ENCODE assay signal across 13 cellular contexts in genomic region chr6:134374486-134374885, GRCh38. TPM values are rescaled to one million over a fixed set of nuclear protein-coding genes. Genes with fewer than 3 reads are reported as not detected.
DNase-seq lines count a peak whose midpoint lies in the region; ATAC-seq, FAIRE-seq and TF ChIP-seq lines count a peak whose summit lies in the region.
"Had no signal": no experiment of that assay in that cellular context is flagged by ENCODE, and none has a peak within 500 bp of the region (broad histone marks: within the 10 kb centered on the region; RNA-seq: fewer than 3 reads in every experiment).

No MANE protein-coding gene starts in this region.

- H4K20me1 ChIP-seq in endothelial cell of umbilical vein (replicated peaks; ENCODE audit: control insufficient read depth, extremely low read depth, insufficient read depth, low read length) = no peaks in the 10 kb centered on the region

- no peak overlapping the region for H3K27ac ChIP-seq in endothelial cell of umbilical vein (ENCODE audit: insufficient read depth, low read depth, low read length)
- peak overlapping the region in 14 of 21 experiments; percentile 28 to 78 (median 62) for H3K27ac ChIP-seq in skin epidermis
- H3K27ac ChIP-seq: cardiac muscle cell had no signal

- H3K4me1 Mint-ChIP-seq in activated T-cell treated with anti-CD3 and anti-CD28 coated beads, Interleukin-2, amount 50 U/mL, for 72 hours (ENCODE audit: low read depth) = peaks cover 53% of the 10 kb centered on the region

- POLR2A ChIA-PET in endothelial cell of umbilical vein (lab: Charles Lee) = no interaction called here

- BruUV-seq in endothelial cell of umbilical vein (replicated peaks; lab: Mats Ljungman, UMichigan) = no TSS peak

- no peaks in the 10 kb centered on the region for H3K9me3 Mint-ChIP-seq in activated T-cell treated with anti-CD3 and anti-CD28 coated beads, Interleukin-2, amount 50 U/mL, for 72 hours

- no peak for FAIRE-seq in endothelial cell of umbilical vein (lab: Jason Lieb, UNC)

- no peaks in the 10 kb centered on the region for H3K79me2 ChIP-seq in endothelial cell of umbilical vein (ENCODE audit: control insufficient read depth, insufficient read depth, low read length)

- H3K4me1 ChIP-seq in endothelial cell of umbilical vein (ENCODE audit: control insufficient read depth, extremely low read depth, insufficient read depth, low read length) = peaks cover 9% of the 10 kb centered on the region

- no peak for TF ChIP-seq POLR2A in NB4 (IDR thresholded peaks at IDR 0.05; ENCODE audit: extremely low read depth, insufficient read length)
- TF ChIP-seq POLR2A in endothelial cell of umbilical vein (IDR thresholded peaks at IDR 0.05; ENCODE audit: low read depth, low read length) = no peak

- intact Hi-C loops in endothelial cell of umbilical vein (cut with micrococcal nuclease) = loop anchor here (5.0 kb wide), 1 partner anchor 197 kb away; no protein-coding TSS in a partner anchor

- H3K9ac ChIP-seq in endothelial cell of umbilical vein (replicated peaks; ENCODE audit: extremely low read depth, insufficient read depth, low read length) = no peak overlapping the region

- H3K9me3 ChIP-seq in endothelial cell of umbilical vein (replicated peaks; ENCODE audit: control insufficient read depth, insufficient read depth, low read length) = no peaks in the 10 kb centered on the region
- H3K9me3 ChIP-seq: HAP-1 had no signal

- H3K27me3 Mint-ChIP-seq in activated T-cell treated with anti-CD3 and anti-CD28 coated beads, Interleukin-2, amount 50 U/mL, for 72 hours (ENCODE audit: low read depth) = no peaks in the 10 kb centered on the region
- H3K27me3 Mint-ChIP-seq: activated CD4-positive, alpha-beta T cell treated with anti-CD3 and anti-CD28 coated beads for 36 hours had no signal

- H3K36me3 Mint-ChIP-seq in activated T-cell treated with anti-CD3 and anti-CD28 coated beads, Interleukin-2, amount 50 U/mL, for 72 hours (ENCODE audit: insufficient read depth in 2 of 2) = peaks cover 0 to 2% of the 10 kb centered on the region in 2 donors

- H3K4me3 ChIP-seq in NB4 (ENCODE audit: low read depth, low read length) = no peak overlapping the region
- H3K4me3 ChIP-seq in endothelial cell of umbilical vein (replicated peaks in 1 of 3; ENCODE audit: insufficient read depth in 1 of 3, low read depth in 1 of 3, low read length in 3 of 3) = no peak overlapping the region
- no peak overlapping the region for H3K4me3 ChIP-seq in skin epidermis
- H3K4me3 ChIP-seq: cardiac muscle cell, HAP-1 had no signal

- H3K36me3 ChIP-seq in endothelial cell of umbilical vein (ENCODE audit: control insufficient read depth in 2 of 2, extremely low read depth in 1 of 2, insufficient read depth in 2 of 2, low read length in 2 of 2) = no peaks in the 10 kb centered on the region
- H3K36me3 ChIP-seq: cardiac muscle cell, HAP-1 had no signal

- CTCF ChIA-PET in endothelial cell of umbilical vein (lab: Charles Lee) = interaction anchor here (1.1 kb wide), 1 partner anchor 61 kb away, joined by 3 read pairs; no protein-coding TSS in a partner anchor

- peak; percentile 26 for DNase-seq in ELF-1 (ENCODE audit: low read depth, low spot score)
- peak; percentile 26 for DNase-seq in NB4 (ENCODE audit: low read depth)
- peak; percentile 28 for DNase-seq in endothelial cell of umbilical vein (ENCODE audit: low read depth, low spot score)
- DNase-seq in activated T-cell treated with anti-CD3 and anti-CD28 coated beads, Interleukin-2, amount 50 U/mL, for 72 hours = no peak
- no peak for DNase-seq in LoVo (ENCODE audit: low spot score)
- DNase-seq: activated CD4-positive, alpha-beta T cell treated with anti-CD3 and anti-CD28 coated beads for 36 hours; activated T-cell treated with anti-CD3 and anti-CD28 coated beads, Interleukin-2, amount 50 U/mL, for 48 hours; NCI-H2029 had no signal

- no peak overlapping the region for H3K4me2 ChIP-seq in endothelial cell of umbilical vein (ENCODE audit: insufficient read depth, low read length)

- no peak overlapping the region for H3K4me3 Mint-ChIP-seq in activated T-cell treated with anti-CD3 and anti-CD28 coated beads, Interleukin-2, amount 50 U/mL, for 72 hours
- H3K4me3 Mint-ChIP-seq: activated CD4-positive, alpha-beta T cell treated with anti-CD3 and anti-CD28 coated beads for 36 hours had no signal

- TF ChIP-seq CTCF in NB4 (IDR thresholded peaks at IDR 0.05; ENCODE audit: low read depth, low read length) (no peak), endothelial cell of umbilical vein (IDR thresholded peaks at IDR 0.05; ENCODE audit: extremely low read depth in 1 of 2, insufficient read depth in 1 of 2, low read depth in 1 of 2, low read length in 2 of 2) (no peak)

- dilution Hi-C loops in endothelial cell of umbilical vein (cut with MboI; ENCODE audit: extremely low pct_ligation_motif_present, low sequenced_read_pairs) = no loop called here

- no peak for ATAC-seq in HG03571 (IDR thresholded peaks at IDR 0.05; ENCODE audit: unreplicated experiment)
- no peak for ATAC-seq in activated T-cell treated with anti-CD3 and anti-CD28 coated beads, Interleukin-2, amount 50 U/mL, for 72 hours (replicated peaks in 1 of 2)
- ATAC-seq: activated CD4-positive, alpha-beta T cell treated with anti-CD3 and anti-CD28 coated beads for 36 hours; esophagus mucosa had no signal

- H3K27me3 ChIP-seq in endothelial cell of umbilical vein (ENCODE audit: control insufficient read depth in 2 of 2, insufficient read depth in 2 of 2, low read length in 2 of 2) = no peaks in the 10 kb centered on the region

- H3K9me1 ChIP-seq in endothelial cell of umbilical vein (replicated peaks; ENCODE audit: control insufficient read depth, extremely low read depth, insufficient read depth, low read length) = no peaks in the 10 kb centered on the region

- H3K27ac Mint-ChIP-seq in activated T-cell treated with anti-CD3 and anti-CD28 coated beads, Interleukin-2, amount 50 U/mL, for 72 hours = no peak overlapping the region
- H3K27ac Mint-ChIP-seq: activated CD4-positive, alpha-beta T cell treated with anti-CD3 and anti-CD28 coated beads for 36 hours had no signal

- peak overlapping the region; percentile 54 for H2AFZ ChIP-seq in endothelial cell of umbilical vein (ENCODE audit: low read depth, low read length)

TF ChIP-seq in endothelial cell of umbilical vein, 7 proteins besides CTCF, POLR2A, EP300 and RAD21:
- TF ChIP-seq POLR2AphosphoS5 (IDR thresholded peaks at IDR 0.05; ENCODE audit: insufficient read depth, low read depth, low read length) = no peak
- no peak for TF ChIP-seq GATA2 (IDR thresholded peaks at IDR 0.05; ENCODE audit: insufficient read depth, insufficient read length, low read depth, low read length)
- TF ChIP-seq MYC (IDR thresholded peaks at IDR 0.05; ENCODE audit: low read depth, low read length) = no peak
- no peak for TF ChIP-seq FOS (IDR thresholded peaks at IDR 0.05; ENCODE audit: borderline replicate concordance, insufficient read depth, low read length)
- no peak for TF ChIP-seq JUN (IDR thresholded peaks at IDR 0.05; ENCODE audit: borderline replicate concordance, insufficient read depth, insufficient read length, low read depth)
- TF ChIP-seq MAX (IDR thresholded peaks at IDR 0.05; ENCODE audit: insufficient read depth, insufficient read length) = no peak
- no peak for TF ChIP-seq EZH2 (IDR thresholded peaks at IDR 0.05; ENCODE audit: borderline replicate concordance, low read depth, low read length, severe bottlenecking)

RNA-seq across cellular contexts. Expression of gene SGK1, which starts 56.6 kb away (rescaled TPM):
- 121 and 150 TPM in 2 replicates for total RNA-seq in endothelial cell of umbilical vein
- polyA plus RNA-seq in endothelial cell of umbilical vein = 113 and 128 TPM in 2 replicates
- 241 and 247 TPM in 2 replicates for polyA plus RNA-seq in endothelial cell of umbilical vein (2011; cell fraction: cytosol; rRNA removed)
- 531 and 683 TPM in 2 replicates for polyA plus RNA-seq in endothelial cell of umbilical vein (2011; cell fraction: nucleus; rRNA removed)
- polyA plus RNA-seq in endothelial cell of umbilical vein (2012) = 220 and 382 TPM in 2 replicates
- 120 and 155 TPM in 2 replicates for polyA minus RNA-seq in endothelial cell of umbilical vein
- polyA minus RNA-seq in endothelial cell of umbilical vein (2011; cell fraction: cytosol; rRNA and poly(A)+ RNA removed) = 310 TPM
- 266 and 294 TPM in 2 replicates for polyA minus RNA-seq in endothelial cell of umbilical vein (2011; cell fraction: nucleus; rRNA and poly(A)+ RNA removed)
- total RNA-seq in activated T-cell treated with anti-CD3 and anti-CD28 coated beads, Interleukin-2, amount 50 U/mL, for 72 hours = 10 to 100 TPM; 30.7 to 44.6 TPM

Comparison
In these comparisons a context has a peak if more than half of its experiments do, and no peak if none do; other contexts are left out.
1. DNase-seq: peak in ELF-1 (single experiment), NB4 (single experiment) and endothelial cell of umbilical vein (single experiment); none in activated T-cell treated with anti-CD3 and anti-CD28 coated beads, Interleukin-2, amount 50 U/mL, for 72 hours (0 of 2) and LoVo (single experiment).